ENCODE assay signal across 4 cellular contexts in genomic region chr12:121647-122046, GRCh38.
TF ChIP-seq lines count a peak whose summit lies in the region.

No MANE protein-coding gene starts in this region.

TF ChIP-seq in A549, 52 proteins besides CTCF, POLR2A, EP300 and RAD21:
- TF ChIP-seq HOXB5 (CRISPR knock-in tag; IDR thresholded peaks at IDR 0.05), result no peak
- TF ChIP-seq KDM5A (IDR thresholded peaks at IDR 0.05), result no peak
- no peak for TF ChIP-seq CBX2 (IDR thresholded peaks at IDR 0.05; ENCODE audit: borderline replicate concordance, low read depth)
- TF ChIP-seq TFCP2L1 (CRISPR knock-in tag; IDR thresholded peaks at IDR 0.05), result no peak
- no peak for TF ChIP-seq ZSCAN20 (CRISPR knock-in tag; IDR thresholded peaks at IDR 0.05)
- TF ChIP-seq REST (IDR thresholded peaks at IDR 0.05), result peak; percentile 56; the same call in 1 of the 2 replicates
- no peak for TF ChIP-seq HES2 (IDR thresholded peaks at IDR 0.05)
- TF ChIP-seq HOXB13 (CRISPR knock-in tag; IDR thresholded peaks at IDR 0.05; ENCODE audit: low read depth), result no peak

TF ChIP-seq in GM23338, 12 proteins besides CTCF, POLR2A, EP300 and RAD21:
- TF ChIP-seq REST (IDR thresholded peaks at IDR 0.05; ENCODE audit: unreplicated experiment) (peak; percentile 61), EZH2phosphoT487 (IDR thresholded peaks at IDR 0.05; ENCODE audit: unreplicated experiment) (no peak)

TF ChIP-seq in Ishikawa, 13 proteins besides CTCF, POLR2A, EP300 and RAD21 (continued from another document):
- peak; percentile 82 for TF ChIP-seq REST (IDR thresholded peaks at IDR 0.05; ENCODE audit: low read depth)

TF ChIP-seq in GM12878, 131 proteins besides CTCF, POLR2A, EP300 and RAD21:
- peak; percentile 37; the same call in 1 of the 2 replicates for TF ChIP-seq REST (IDR thresholded peaks at IDR 0.05; ENCODE audit: low read depth, low read length)
- no peak for TF ChIP-seq HCFC1 (IDR thresholded peaks at IDR 0.05; ENCODE audit: low read length)
